In genomic region chr17:8150194-8151119, GRCh38 we compare ENCODE assay signal across 7 cellular contexts. TPM values are rescaled to one million over a fixed set of nuclear protein-coding genes. Genes with fewer than 3 reads are reported as not detected.
A peak's percentile ranks its signal among the peaks of the same experiment; 100 is the strongest.
DNase-seq lines count a peak whose midpoint lies in the region; ATAC-seq, FAIRE-seq and TF ChIP-seq lines count a peak whose summit lies in the region.
"Had no signal": no experiment of that assay in that cellular context is flagged by ENCODE, and none has a peak within 500 bp of the region (broad histone marks: within the 10 kb centered on the region; RNA-seq: fewer than 3 reads in every experiment).

No MANE protein-coding gene starts in this region.

- no peak for TF ChIP-seq RAD21 in GM12878 (IDR thresholded peaks at IDR 0.05; ENCODE audit: insufficient read depth, low read depth, low read length)

- no peaks in the 10 kb centered on the region for H3K27me3 ChIP-seq in GM12878 (replicated peaks in 1 of 2; ENCODE audit: control insufficient read depth in 2 of 2, insufficient read depth in 2 of 2, low read length in 1 of 2)
- H3K27me3 ChIP-seq in ovary: no peaks in the 10 kb centered on the region

- SMC1A ChIA-PET in GM12878 (lab: Charles Lee; ENCODE audit: uncharacterized antibody, unreplicated experiment): interaction anchor here (0.6 to 1.8 kb wide), 10 partner anchors 10 to 598 kb away, joined by 3 to 13 read pairs (median 3); partner anchors contain the start of gene HES7

- H3K9ac ChIP-seq in GM12878 (ENCODE audit: control insufficient read depth, insufficient read depth, low read length): peak overlapping the region; percentile 85

- no peak for FAIRE-seq in GM12878 (lab: Jason Lieb, UNC)

- H3K4me2 ChIP-seq in GM12878 (ENCODE audit: control insufficient read depth, insufficient read depth): peak overlapping the region; percentile 97

- no peaks in the 10 kb centered on the region for H3K9me3 ChIP-seq in HEK293 (ENCODE audit: control insufficient read depth, insufficient read depth, low read depth, low read length)
- no peaks in the 10 kb centered on the region for H3K9me3 ChIP-seq in GM12878 (replicated peaks; ENCODE audit: control insufficient read depth, insufficient read depth, low read length)
- H3K9me3 ChIP-seq in ovary: no peaks in the 10 kb centered on the region

- peak overlapping the region; percentile 23; the same call in 1 of the 2 replicates for H2AFZ ChIP-seq in GM12878 (ENCODE audit: control insufficient read depth, low read depth, low read length)

- 56% methylated on average over 16 of the region's 18 CpGs for WGBS in GM12878 (ENCODE audit: insufficient coverage, insufficient replicate concordance, low lambda C conversion rate, missing lambda C conversion rate)
- WGBS in ovary, 3 donors: 64 to 70% (median 68%) methylated on average over 18 of the region's 18 CpGs

- peaks cover 0 to 51% of the 10 kb centered on the region in 2 experiments; a peak in 1 of 3 replicates for H3K36me3 ChIP-seq in HEK293 (ENCODE audit: control insufficient read depth in 2 of 2, insufficient read depth in 1 of 2, low read length in 2 of 2)
- peaks cover 9 to 19% of the 10 kb centered on the region in 2 experiments for H3K36me3 ChIP-seq in GM12878 (ENCODE audit: control insufficient read depth in 2 of 2, insufficient read depth in 2 of 2, low read length in 1 of 2)
- no peaks in the 10 kb centered on the region for H3K36me3 ChIP-seq in ovary

- TF ChIP-seq EP300 in GM12878 (IDR thresholded peaks at IDR 0.05; ENCODE audit: borderline replicate concordance in 1 of 2, control insufficient read depth in 1 of 2, low read depth in 2 of 2, low read length in 2 of 2) (no peak), ovary (IDR thresholded peaks at IDR 0.05) (no peak)

- in situ Hi-C loops in GM12878 (cut with MboI): no loop called here

- RAD21 ChIA-PET in GM12878 (lab: Charles Lee; ENCODE audit: unreplicated experiment): interaction anchor here (0.9 to 1.4 kb wide), 7 partner anchors 10 to 75 kb away, joined by 3 to 6 read pairs (median 4); partner anchors contain the start of genes BORCS6 and HES7

- intact Hi-C loops in GM12878 (cut with micrococcal nuclease; ENCODE audit: unreplicated experiment) (loop anchor here (1.0 kb wide), 1 partner anchor 11 kb away; no protein-coding TSS in a partner anchor), ovary (cut with DNase I) (loop anchor here in 1 of 4 donors (10.0 kb wide), 1 partner anchor 306 kb away; no protein-coding TSS in a partner anchor)

- ATAC-seq in GM12878 (no peak; the same call in 2 of the 3 replicates), HG02852 (IDR thresholded peaks at IDR 0.05; ENCODE audit: unreplicated experiment) (no peak), HG02884 (IDR thresholded peaks at IDR 0.05; ENCODE audit: unreplicated experiment) (no peak)

- H3K4me3 ChIP-seq in HEK293 (ENCODE audit: low read depth, low read length) (no peak overlapping the region), GM12878 (peak overlapping the region; percentile 89), ovary (peak overlapping the region; percentile 56)

- POLR2A ChIA-PET in HEK293 (lab: Yijun Ruan, JAX) (interaction anchor here (1.0 to 1.6 kb wide), 3 partner anchors 12 to 59 kb away, joined by 3 to 9 read pairs (median 4); no protein-coding TSS in a partner anchor), GM12878 (lab: Charles Lee) (interaction anchor here (0.5 to 3.8 kb wide), 14 partner anchors 11 to 209 kb away, joined by 3 to 29 read pairs (median 4); partner anchors contain the start of genes HES7 and SLC25A35)

- H3K4me1 ChIP-seq in HEK293 (ENCODE audit: control insufficient read depth, insufficient read depth, low read length): peaks cover 20% of the 10 kb centered on the region
- peaks cover 16% of the 10 kb centered on the region for H3K4me1 ChIP-seq in GM12878 (ENCODE audit: control insufficient read depth, insufficient read depth, low read length)
- H3K4me1 ChIP-seq in ovary (ENCODE audit: insufficient read depth): peaks cover 12% of the 10 kb centered on the region

- DNase-seq in GM12878 (ENCODE audit: low read depth, low spot score) (no peak), ovary (peak; percentile 48 to 63 (median 60)), ureter (ENCODE audit: low spot score) (no peak)

- peaks cover 19% of the 10 kb centered on the region for H3K79me2 ChIP-seq in GM12878 (ENCODE audit: control insufficient read depth, insufficient read depth, low read length)

- BruUV-seq in GM12878 (replicated peaks; lab: Mats Ljungman, UMichigan): no TSS peak

- CTCF ChIA-PET in HEK293 (lab: Yijun Ruan, JAX): interaction anchor here (0.9 to 3.8 kb wide), 3 partner anchors 11 to 31 kb away, joined by 3 to 19 read pairs (median 13); no protein-coding TSS in a partner anchor
- CTCF ChIA-PET in GM12878 (lab: Yijun Ruan, JAX): interaction anchor here (0.6 to 3.4 kb wide), 9 partner anchors 9 to 150 kb away, joined by 3 to 29 read pairs (median 4); no protein-coding TSS in a partner anchor

- H3K27ac ChIP-seq in HEK293 (ENCODE audit: extremely low read depth, low read depth, low read length): no peak overlapping the region; the same call in 1 of the 2 replicates
- H3K27ac ChIP-seq in GM12878 (ENCODE audit: control insufficient read depth, insufficient read depth): peak overlapping the region; percentile 89
- peak overlapping the region; percentile 94 to 96 for H3K27ac ChIP-seq in ovary

- no peaks in the 10 kb centered on the region; the same call in 1 of the 2 replicates for H4K20me1 ChIP-seq in GM12878 (ENCODE audit: control insufficient read depth, insufficient read depth)

- TF ChIP-seq POLR2A in GM12878 (IDR thresholded peaks at IDR 0.05; ENCODE audit: low read depth, low read length) (no peak), ovary (IDR thresholded peaks at IDR 0.05) (no peak)

- no peak for TF ChIP-seq CTCF in HEK293 (tag by site-specific recombination; IDR thresholded peaks at IDR 0.05)
- TF ChIP-seq CTCF in GM12878 (IDR thresholded peaks at IDR 0.05 in 2 of 3, conservative IDR thresholded peaks at IDR 0.05 in 1 of 3; ENCODE audit: control insufficient read depth in 2 of 3, extremely low read depth in 1 of 3, insufficient read depth in 1 of 3, low read depth in 3 of 3, low read length in 3 of 3): no peak
- TF ChIP-seq CTCF in ovary (IDR thresholded peaks at IDR 0.05): no peak

RNA-seq across cellular contexts. Expression of gene PER1, which starts 1.7 kb away (rescaled TPM):
- total RNA-seq in GM12878 (2013; cell fraction: nucleolus; rRNA removed): 64.5 and 73.5 TPM in 2 replicates
- total RNA-seq in GM12878 (2014; rRNA removed) (4.9 and 5.5 TPM in 2 replicates), GM12878 (2014; rRNA removed; fragmentation: Illumina TruSeq; extraction: Trizol) (1.9 and 2.2 TPM in 2 replicates), GM12878 (2021) (19.9 and 25.1 TPM in 2 replicates), ovary (100 to 1,000 TPM in 6 of 7 donors, 10 to 100 TPM in 1; 74.9 to 394 (median 165) TPM), ureter (152 TPM)
- polyA plus RNA-seq in GM12878 (2011; ENCODE audit: low read depth): 22.0 TPM
- polyA plus RNA-seq in GM12878 (2011; rRNA removed) (3.6 and 8.6 TPM in 2 replicates), GM12878 (2014; fragmentation: Illumina TruSeq; extraction: Trizol) (0.81 and 4.1 TPM in 2 replicates), GM12878 (2014; fragmentation: Nextera tagmentation; extraction: Ambion mirVana) (under 1 TPM; 0.02 to 0.26 TPM), GM12878 (2014; rRNA removed) (8.6 and 12.4 TPM in 2 replicates), GM12878 (2016; fragmentation: Nextera tagmentation; extraction: Ambion mirVana) (1 to 10 TPM; 5.3 to 6.7 TPM), ovary (100 to 1,000 TPM in 1 of 2 donors, 10 to 100 TPM in 1; 12.8 to 164 TPM)
- 9.8 and 13.3 TPM in 2 replicates for polyA plus RNA-seq in GM12878 (2011; cell fraction: cytosol; rRNA removed)
- polyA plus RNA-seq in GM12878 (2011; cell fraction: nucleus; rRNA removed): 98.4 and 119 TPM in 2 replicates
- polyA plus RNA-seq in GM12878 (2012): 25.3 and 40.9 TPM in 2 replicates
- polyA minus RNA-seq in GM12878 (2011; rRNA and poly(A)+ RNA removed): 12.9 and 25.3 TPM in 2 replicates
- 13.7 and 18.7 TPM in 2 replicates for polyA minus RNA-seq in GM12878 (2011; cell fraction: cytosol; rRNA and poly(A)+ RNA removed)
- polyA minus RNA-seq in GM12878 (2011; cell fraction: nucleus; rRNA and poly(A)+ RNA removed): 39.8 and 46.7 TPM in 2 replicates

RNA-seq across cellular contexts. Expression of gene VAMP2, which starts 12.3 kb away (rescaled TPM):
- 27.6 and 28.5 TPM in 2 replicates for total RNA-seq in GM12878 (2013; cell fraction: nucleolus; rRNA removed)
- total RNA-seq in GM12878 (2014; rRNA removed): 3.8 and 4.7 TPM in 2 replicates
- total RNA-seq in GM12878 (2014; rRNA removed; fragmentation: Illumina TruSeq; extraction: Trizol): 6.1 and 6.4 TPM in 2 replicates
- total RNA-seq in GM12878 (2021): 25.1 and 27.8 TPM in 2 replicates
- polyA plus RNA-seq in GM12878 (2011; ENCODE audit: low read depth): 33.4 TPM
- 18.8 and 24.9 TPM in 2 replicates for polyA plus RNA-seq in GM12878 (2011; rRNA removed)
- 22.6 and 33.1 TPM in 2 replicates for polyA plus RNA-seq in GM12878 (2011; cell fraction: cytosol; rRNA removed)
- 68.3 and 69.6 TPM in 2 replicates for polyA plus RNA-seq in GM12878 (2011; cell fraction: nucleus; rRNA removed)
- polyA plus RNA-seq in GM12878 (2012): 45.8 and 62.7 TPM in 2 replicates
- 35.2 and 40.8 TPM in 2 replicates for polyA plus RNA-seq in GM12878 (2014; fragmentation: Illumina TruSeq; extraction: Trizol)
- 1 to 10 TPM; 3.0 to 6.3 TPM for polyA plus RNA-seq in GM12878 (2014; fragmentation: Nextera tagmentation; extraction: Ambion mirVana)
- polyA plus RNA-seq in GM12878 (2014; rRNA removed): 25.0 and 25.3 TPM in 2 replicates
- 10 to 100 TPM; 25.0 to 28.0 TPM for polyA plus RNA-seq in GM12878 (2016; fragmentation: Nextera tagmentation; extraction: Ambion mirVana)
- polyA minus RNA-seq in GM12878 (2011; rRNA and poly(A)+ RNA removed): 7.0 and 9.0 TPM in 2 replicates
- 7.4 and 9.2 TPM in 2 replicates for polyA minus RNA-seq in GM12878 (2011; cell fraction: cytosol; rRNA and poly(A)+ RNA removed)
- polyA minus RNA-seq in GM12878 (2011; cell fraction: nucleus; rRNA and poly(A)+ RNA removed): 12.8 and 17.6 TPM in 2 replicates
- total RNA-seq in ovary: 100 to 1,000 TPM in 4 of 7 donors, 10 to 100 TPM in 3; 35.5 to 147 (median 118) TPM
- polyA plus RNA-seq in ovary: 100 to 1,000 TPM in 1 of 2 donors, 10 to 100 TPM in 1; 99.2 to 233 TPM
- 87.9 TPM for total RNA-seq in ureter

RNA-seq across cellular contexts. Expression of gene TMEM107, which starts 25.7 kb away (rescaled TPM):
- 31.8 and 36.0 TPM in 2 replicates for total RNA-seq in GM12878 (2013; cell fraction: nucleolus; rRNA removed)
- total RNA-seq in GM12878 (2014; rRNA removed) (38.7 and 47.6 TPM in 2 replicates), GM12878 (2014; rRNA removed; fragmentation: Illumina TruSeq; extraction: Trizol) (23.7 and 24.9 TPM in 2 replicates), GM12878 (2021) (18.6 and 20.0 TPM in 2 replicates), ovary (10 to 100 TPM in 5 of 7 donors, 1 to 10 TPM in 2; 7.5 to 57.6 (median 16.1) TPM), ureter (17.1 TPM)
- 9.9 TPM for polyA plus RNA-seq in GM12878 (2011; ENCODE audit: low read depth)
- polyA plus RNA-seq in GM12878 (2011; rRNA removed) (32.9 and 33.7 TPM in 2 replicates), GM12878 (2014; fragmentation: Illumina TruSeq; extraction: Trizol) (7.5 and 7.9 TPM in 2 replicates), GM12878 (2014; fragmentation: Nextera tagmentation; extraction: Ambion mirVana) (10 to 100 TPM; 20.8 to 27.0 TPM), GM12878 (2014; rRNA removed) (13.0 and 15.7 TPM in 2 replicates), GM12878 (2016; fragmentation: Nextera tagmentation; extraction: Ambion mirVana) (10 to 100 TPM; 22.5 to 23.3 TPM), ovary (10 to 100 TPM in 1 of 2 donors, 1 to 10 TPM in 1; 8.2 to 10.3 TPM)
- 40.2 and 40.3 TPM in 2 replicates for polyA plus RNA-seq in GM12878 (2011; cell fraction: cytosol; rRNA removed)
- 32.6 and 35.3 TPM in 2 replicates for polyA plus RNA-seq in GM12878 (2011; cell fraction: nucleus; rRNA removed)
- 19.2 and 20.9 TPM in 2 replicates for polyA plus RNA-seq in GM12878 (2012)
- polyA minus RNA-seq in GM12878 (2011; rRNA and poly(A)+ RNA removed): 132 and 195 TPM in 2 replicates
- 52.2 and 52.7 TPM in 2 replicates for polyA minus RNA-seq in GM12878 (2011; cell fraction: cytosol; rRNA and poly(A)+ RNA removed)
- polyA minus RNA-seq in GM12878 (2011; cell fraction: nucleus; rRNA and poly(A)+ RNA removed): 146 and 159 TPM in 2 replicates

RNA-seq across cellular contexts. Expression of gene HES7, which starts 26.6 kb away (rescaled TPM):
- total RNA-seq in GM12878 (2013; cell fraction: nucleolus; rRNA removed): 1.8 and 2.2 TPM in 2 replicates
- total RNA-seq in GM12878 (2014; rRNA removed): 0.22 and 1.1 TPM in 2 replicates
- total RNA-seq in GM12878 (2014; rRNA removed; fragmentation: Illumina TruSeq; extraction: Trizol): 0.09 TPM in 1 of 2 replicates, not detected in the other
- total RNA-seq in GM12878 (2021): 1.3 and 1.9 TPM in 2 replicates
- not detected for polyA plus RNA-seq in GM12878 (2011; ENCODE audit: low read depth)
- polyA plus RNA-seq in GM12878 (2011; rRNA removed): 0.27 and 0.38 TPM in 2 replicates
- polyA plus RNA-seq in GM12878 (2011; cell fraction: cytosol; rRNA removed): 0.34 and 0.84 TPM in 2 replicates
- 8.3 and 9.4 TPM in 2 replicates for polyA plus RNA-seq in GM12878 (2011; cell fraction: nucleus; rRNA removed)
- 0.65 and 0.66 TPM in 2 replicates for polyA plus RNA-seq in GM12878 (2012)
- not detected in 2 replicates for polyA plus RNA-seq in GM12878 (2014; fragmentation: Illumina TruSeq; extraction: Trizol)
- polyA plus RNA-seq in GM12878 (2014; fragmentation: Nextera tagmentation; extraction: Ambion mirVana): under 1 TPM in 1 of 2 experiments, not detected in 1; 0.07 TPM
- polyA plus RNA-seq in GM12878 (2014; rRNA removed): 0.87 and 1.3 TPM in 2 replicates
- under 1 TPM in 1 of 2 experiments, not detected in 1; 0.08 TPM for polyA plus RNA-seq in GM12878 (2016; fragmentation: Nextera tagmentation; extraction: Ambion mirVana)
- not detected in 2 replicates for polyA minus RNA-seq in GM12878 (2011; rRNA and poly(A)+ RNA removed)
- not detected in 2 replicates for polyA minus RNA-seq in GM12878 (2011; cell fraction: cytosol; rRNA and poly(A)+ RNA removed)
- 0.36 and 0.48 TPM in 2 replicates for polyA minus RNA-seq in GM12878 (2011; cell fraction: nucleus; rRNA and poly(A)+ RNA removed)
- under 1 TPM in 6 of 7 donors, not detected in 1; 0.11 to 0.97 (median 0.81) TPM for total RNA-seq in ovary
- polyA plus RNA-seq in ovary: under 1 TPM in 1 of 2 donors, not detected in 1; 0.25 TPM
- total RNA-seq in ureter: not detected
- polyA plus RNA-seq: naive thymus-derived CD8-positive, alpha-beta T cell had no signal

RNA-seq across cellular contexts. Expression of gene ALOXE3, which starts 32.1 kb away (rescaled TPM):
- not detected in 2 replicates for total RNA-seq in GM12878 (2013; cell fraction: nucleolus; rRNA removed)
- total RNA-seq in GM12878 (2014; rRNA removed) (not detected in 2 replicates), GM12878 (2014; rRNA removed; fragmentation: Illumina TruSeq; extraction: Trizol) (not detected in 2 replicates), GM12878 (2021) (not detected in 2 replicates), ovary (not detected), ureter (0.44 TPM)
- not detected for polyA plus RNA-seq in GM12878 (2011; ENCODE audit: low read depth)
- polyA plus RNA-seq in GM12878 (2011; rRNA removed) (0.04 and 0.09 TPM in 2 replicates), GM12878 (2014; fragmentation: Illumina TruSeq; extraction: Trizol) (not detected in 2 replicates), GM12878 (2014; fragmentation: Nextera tagmentation; extraction: Ambion mirVana) (not detected), GM12878 (2014; rRNA removed) (not detected in 2 replicates), GM12878 (2016; fragmentation: Nextera tagmentation; extraction: Ambion mirVana) (not detected), ovary (under 1 TPM in 1 of 2 donors, not detected in 1; 0.07 TPM)
- polyA plus RNA-seq in GM12878 (2011; cell fraction: cytosol; rRNA removed): 0.06 and 0.10 TPM in 2 replicates
- polyA plus RNA-seq in GM12878 (2011; cell fraction: nucleus; rRNA removed): 0.04 TPM in 1 of 2 replicates, not detected in the other
- not detected in 2 replicates for polyA plus RNA-seq in GM12878 (2012)
- not detected in 2 replicates for polyA minus RNA-seq in GM12878 (2011; rRNA and poly(A)+ RNA removed)
- not detected in 2 replicates for polyA minus RNA-seq in GM12878 (2011; cell fraction: cytosol; rRNA and poly(A)+ RNA removed)
- polyA minus RNA-seq in GM12878 (2011; cell fraction: nucleus; rRNA and poly(A)+ RNA removed): not detected in 2 replicates

Comparison
In these comparisons a context has a peak if more than half of its experiments do, and no peak if none do; other contexts are left out.
1. DNase-seq: peak in ovary (5 of 5); none in GM12878 (single experiment) and ureter (single experiment).